In the genomic region with DNA sequence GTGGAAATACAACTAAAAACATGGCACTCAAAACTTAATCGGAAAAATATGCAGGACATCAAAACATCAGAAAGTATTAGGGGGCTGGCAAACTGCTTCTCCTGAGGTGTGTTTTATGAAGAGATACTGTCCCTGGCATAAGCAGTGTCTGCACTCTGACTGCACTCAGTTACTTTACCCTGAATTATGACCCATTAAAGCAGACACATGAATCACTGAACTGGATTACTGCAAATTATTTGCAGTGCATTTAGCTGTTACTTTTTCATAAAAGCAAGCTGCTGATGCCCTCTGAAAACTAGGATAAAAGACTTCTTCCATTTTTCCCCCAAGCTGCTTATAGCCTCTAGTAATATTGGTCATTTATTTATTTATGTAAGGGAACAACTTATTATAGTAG, we compare ENCODE assay signal across 19 cellular contexts.
DNase-seq lines count a peak whose midpoint lies in the region; FAIRE-seq and TF ChIP-seq lines count a peak whose summit lies in the region.
"Had no signal": no experiment of that assay in that cellular context is flagged by ENCODE, and none has a peak within 500 bp of the region (broad histone marks: within the 10 kb centered on the region; RNA-seq: fewer than 3 reads in every experiment).

No MANE protein-coding gene starts in this region.

- TF ChIP-seq EP300 in neural cell (conservative IDR thresholded peaks at IDR 0.05; ENCODE audit: poor library complexity, severe bottlenecking), result no peak

- H3K36me3 ChIP-seq in neural cell (ENCODE audit: insufficient read depth, low read length), result no peaks in the 10 kb centered on the region

- TF ChIP-seq POLR2A in GM12891 (IDR thresholded peaks at IDR 0.05; ENCODE audit: low read depth, low read length) (no peak), erythroblast (IDR thresholded peaks at IDR 0.05; ENCODE audit: low read length) (no peak)

- H3K4me3 ChIP-seq in neural cell (ENCODE audit: low read length), result no peak overlapping the region
- H3K4me3 ChIP-seq: GM12878, K562 had no signal

- H3K9ac ChIP-seq in neural cell (ENCODE audit: low read length), result no peak overlapping the region

- TF ChIP-seq CTCF in neural cell (IDR thresholded peaks at IDR 0.05; ENCODE audit: poor library complexity, severe bottlenecking), result no peak

- no peak for DNase-seq in GM12891 (ENCODE audit: insufficient read length, low spot score)
- DNase-seq in NCI-H1092 (lab: John Stamatoyannopoulos, UW), result peak; percentile 41
- peak; percentile 9 for DNase-seq in SK-N-DZ (ENCODE audit: low spot score)
- no peak for DNase-seq in HT-29 (ENCODE audit: low spot score)
- DNase-seq in erythroblast (lab: John Stamatoyannopoulos, UW), result no peak
- DNase-seq in HCEC 1CT, result no peak
- DNase-seq: CD4-positive, CD25-positive, alpha-beta regulatory T cell; DMS79 treated with DMSO at 0.1 percent for 48 hours; GOT3; MM.1S; NCI-H1048; NCI-H2029 treated with DMSO at 0.1 percent for 48 hours; NCI-H226; NCI-H510A treated with DMSO at 0.1 percent for 48 hours; NCI-H82 had no signal

- no peak overlapping the region for H2AFZ ChIP-seq in neural cell (ENCODE audit: low read depth, low read length)

- H3K9me2 ChIP-seq in neural cell (ENCODE audit: insufficient read depth, low read length), result no peaks in the 10 kb centered on the region

- no peak overlapping the region for H3K27ac ChIP-seq in neural cell (ENCODE audit: low read length)

- H3K9me3 ChIP-seq in neural cell (ENCODE audit: low read length), result no peaks in the 10 kb centered on the region

- no peaks in the 10 kb centered on the region for H3K79me2 ChIP-seq in neural cell (replicated peaks; ENCODE audit: insufficient read depth, low read length)

- TF ChIP-seq RAD21 in neural cell (conservative IDR thresholded peaks at IDR 0.05), result no peak

- peak; percentile 20 for FAIRE-seq in GM12891 (lab: Jason Lieb, UNC)
- FAIRE-seq: GM12878, HepG2, K562 had no signal

- H3K27me3 ChIP-seq in neural cell (ENCODE audit: insufficient read depth, low read depth, low read length), result no peaks in the 10 kb centered on the region

- no peaks in the 10 kb centered on the region for H4K20me1 ChIP-seq in neural cell (ENCODE audit: insufficient read depth)

- H3K4me2 ChIP-seq in neural cell (ENCODE audit: low read length), result no peak overlapping the region

- no peaks in the 10 kb centered on the region for H3F3A ChIP-seq in neural cell (ENCODE audit: insufficient read depth, low read length, poor library complexity, severe bottlenecking)

TF ChIP-seq in GM12891, 5 proteins besides CTCF, POLR2A, EP300 and RAD21:
- TF ChIP-seq POU2F2 (IDR thresholded peaks at IDR 0.05; ENCODE audit: low read depth, low read length), result no peak
- no peak for TF ChIP-seq POLR2AphosphoS5 (IDR thresholded peaks at IDR 0.05; ENCODE audit: low read depth, low read length)
- TF ChIP-seq TAF1 (IDR thresholded peaks at IDR 0.05; ENCODE audit: low read depth, low read length), result no peak
- no peak for TF ChIP-seq SPI1 (IDR thresholded peaks at IDR 0.05; ENCODE audit: low read depth, low read length)
- TF ChIP-seq PAX5 (IDR thresholded peaks at IDR 0.05; ENCODE audit: insufficient read depth, low read length, severe bottlenecking), result no peak

TF ChIP-seq in neural cell, 6 proteins besides CTCF, POLR2A, EP300 and RAD21:
- TF ChIP-seq EZH2 (IDR thresholded peaks at IDR 0.05; ENCODE audit: borderline replicate concordance, insufficient read depth, low read length, poor library complexity, severe bottlenecking) (no peak), POLR2AphosphoS5 (IDR thresholded peaks at IDR 0.05) (peak; percentile 27)

Comparison
In these comparisons a context has a peak if more than half of its experiments do, and no peak if none do; other contexts are left out.
1. DNase-seq: peak in NCI-H1092 (single experiment) and SK-N-DZ (single experiment); none in GM12891 (single experiment), HT-29 (single experiment), erythroblast (0 of 2) and HCEC 1CT (single experiment).